Comparison of ENCODE assay signal across 19 cellular contexts in genomic region chr12:46504494-46504893, GRCh38.
"Had no signal": no experiment of that assay in that cellular context is flagged by ENCODE, and none has a peak within 500 bp of the region (broad histone marks: within the 10 kb centered on the region; RNA-seq: fewer than 3 reads in every experiment).

No MANE protein-coding gene starts in this region.

- H3K4me3 ChIP-seq: SJSA1, SK-N-MC had no signal

- DNase-seq: IMR-90, Karpas-422, KG1, MM.1S, NCI-H1092 treated with DMSO at 0.1 percent for 48 hours, NCI-H1436, NCI-H187, NCI-H2029, NCI-H2081 treated with DMSO at 0.1 percent for 48 hours, NCI-H2227 treated with DMSO at 0.1 percent for 48 hours, NCI-H524 treated with DMSO at 0.1 percent for 48 hours, NCI-H69, NCI-H774, Right ventricle myocardium superior, RPMI8226, SIG-M5 had no signal

- FAIRE-seq: RCC 7860 had no signal

- H3K27me3 ChIP-seq: SJSA1 had no signal

- H3K36me3 ChIP-seq: SJSA1 had no signal

- H3K27ac ChIP-seq: SJSA1, SK-N-MC had no signal

- H3K4me1 ChIP-seq: SJSA1 had no signal
